ENCODE assay signal across 1 cellular context in the genomic region with DNA sequence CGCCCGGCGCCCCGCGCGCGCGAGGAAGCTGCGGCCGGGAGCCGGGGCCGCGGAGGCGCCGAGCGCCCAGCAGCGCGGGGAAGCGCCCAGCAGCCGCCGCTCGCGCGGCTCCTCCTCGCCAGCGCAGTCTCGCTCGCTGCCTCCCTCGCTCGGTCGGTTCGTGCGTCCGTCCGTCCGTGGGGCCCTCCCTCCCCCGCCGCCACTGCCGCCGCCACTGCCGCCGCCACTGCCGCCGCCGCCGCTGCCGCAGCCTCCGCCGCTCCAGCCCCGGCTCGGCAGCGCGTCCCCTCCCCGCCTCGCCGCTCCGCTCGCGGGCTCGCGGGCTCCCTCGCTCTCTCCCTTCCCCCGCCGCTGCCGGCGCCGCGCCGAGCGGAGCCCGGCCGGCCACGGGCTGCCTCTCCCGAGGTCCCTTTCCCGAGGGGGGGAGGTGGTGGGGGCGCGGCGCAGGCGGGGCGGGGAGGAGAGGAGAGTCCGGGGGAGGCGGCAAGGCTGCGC.
TF ChIP-seq lines count a peak whose summit lies in the region.

A gene (minus strand): TSS at position 138 of the 495 bp plus-strand sequence.

TF ChIP-seq in SK-N-SH, 30 proteins besides CTCF, POLR2A, EP300 and RAD21 (continued from another document):
- TF ChIP-seq, protein P1, sequence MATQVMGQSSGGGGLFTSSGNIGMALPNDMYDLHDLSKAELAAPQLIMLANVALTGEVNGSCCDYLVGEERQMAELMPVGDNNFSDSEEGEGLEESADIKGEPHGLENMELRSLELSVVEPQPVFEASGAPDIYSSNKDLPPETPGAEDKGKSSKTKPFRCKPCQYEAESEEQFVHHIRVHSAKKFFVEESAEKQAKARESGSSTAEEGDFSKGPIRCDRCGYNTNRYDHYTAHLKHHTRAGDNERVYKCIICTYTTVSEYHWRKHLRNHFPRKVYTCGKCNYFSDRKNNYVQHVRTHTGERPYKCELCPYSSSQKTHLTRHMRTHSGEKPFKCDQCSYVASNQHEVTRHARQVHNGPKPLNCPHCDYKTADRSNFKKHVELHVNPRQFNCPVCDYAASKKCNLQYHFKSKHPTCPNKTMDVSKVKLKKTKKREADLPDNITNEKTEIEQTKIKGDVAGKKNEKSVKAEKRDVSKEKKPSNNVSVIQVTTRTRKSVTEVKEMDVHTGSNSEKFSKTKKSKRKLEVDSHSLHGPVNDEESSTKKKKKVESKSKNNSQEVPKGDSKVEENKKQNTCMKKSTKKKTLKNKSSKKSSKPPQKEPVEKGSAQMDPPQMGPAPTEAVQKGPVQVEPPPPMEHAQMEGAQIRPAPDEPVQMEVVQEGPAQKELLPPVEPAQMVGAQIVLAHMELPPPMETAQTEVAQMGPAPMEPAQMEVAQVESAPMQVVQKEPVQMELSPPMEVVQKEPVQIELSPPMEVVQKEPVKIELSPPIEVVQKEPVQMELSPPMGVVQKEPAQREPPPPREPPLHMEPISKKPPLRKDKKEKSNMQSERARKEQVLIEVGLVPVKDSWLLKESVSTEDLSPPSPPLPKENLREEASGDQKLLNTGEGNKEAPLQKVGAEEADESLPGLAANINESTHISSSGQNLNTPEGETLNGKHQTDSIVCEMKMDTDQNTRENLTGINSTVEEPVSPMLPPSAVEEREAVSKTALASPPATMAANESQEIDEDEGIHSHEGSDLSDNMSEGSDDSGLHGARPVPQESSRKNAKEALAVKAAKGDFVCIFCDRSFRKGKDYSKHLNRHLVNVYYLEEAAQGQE (IDR thresholded peaks at IDR 0.05; ENCODE audit: low read depth, low read length): no peak
- TF ChIP-seq, protein P2, sequence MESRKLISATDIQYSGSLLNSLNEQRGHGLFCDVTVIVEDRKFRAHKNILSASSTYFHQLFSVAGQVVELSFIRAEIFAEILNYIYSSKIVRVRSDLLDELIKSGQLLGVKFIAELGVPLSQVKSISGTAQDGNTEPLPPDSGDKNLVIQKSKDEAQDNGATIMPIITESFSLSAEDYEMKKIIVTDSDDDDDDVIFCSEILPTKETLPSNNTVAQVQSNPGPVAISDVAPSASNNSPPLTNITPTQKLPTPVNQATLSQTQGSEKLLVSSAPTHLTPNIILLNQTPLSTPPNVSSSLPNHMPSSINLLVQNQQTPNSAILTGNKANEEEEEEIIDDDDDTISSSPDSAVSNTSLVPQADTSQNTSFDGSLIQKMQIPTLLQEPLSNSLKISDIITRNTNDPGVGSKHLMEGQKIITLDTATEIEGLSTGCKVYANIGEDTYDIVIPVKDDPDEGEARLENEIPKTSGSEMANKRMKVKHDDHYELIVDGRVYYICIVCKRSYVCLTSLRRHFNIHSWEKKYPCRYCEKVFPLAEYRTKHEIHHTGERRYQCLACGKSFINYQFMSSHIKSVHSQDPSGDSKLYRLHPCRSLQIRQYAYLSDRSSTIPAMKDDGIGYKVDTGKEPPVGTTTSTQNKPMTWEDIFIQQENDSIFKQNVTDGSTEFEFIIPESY (IDR thresholded peaks at IDR 0.05; ENCODE audit: borderline replicate concordance, low read depth): no peak
- TF ChIP-seq FOXM1 (IDR thresholded peaks at IDR 0.05; ENCODE audit: low read depth) (no peak), ELF1 (IDR thresholded peaks at IDR 0.05) (no peak), YY1 (IDR thresholded peaks at IDR 0.05; ENCODE audit: low read depth) (no peak), RFX5 (IDR thresholded peaks at IDR 0.05; ENCODE audit: low read length) (no peak)
